ENCODE assay signal across 10 cellular contexts in genomic region chr22:34055525-34056200, GRCh38.
DNase-seq lines count a peak whose midpoint lies in the region; ATAC-seq and TF ChIP-seq lines count a peak whose summit lies in the region.
"Had no signal": no experiment of that assay in that cellular context is flagged by ENCODE, and none has a peak within 500 bp of the region (broad histone marks: within the 10 kb centered on the region; RNA-seq: fewer than 3 reads in every experiment).

No MANE protein-coding gene starts in this region.

- H3K27ac ChIP-seq in heart right ventricle = no peak overlapping the region
- no peak overlapping the region for H3K27ac ChIP-seq in smooth muscle cell (ENCODE audit: low read depth)

- no peaks in the 10 kb centered on the region for H3K4me1 Mint-ChIP-seq in chondrocyte (ENCODE audit: low read depth)
- H3K4me1 Mint-ChIP-seq: activated CD4-positive, alpha-beta T cell treated with anti-CD3 and anti-CD28 coated beads, Interleukin-2, amount 10 ng/mL, durations not matched to agents 7 days and 5 days had no signal

- H2AFZ ChIP-seq in smooth muscle cell (ENCODE audit: low read depth) = no peak overlapping the region

- peaks cover 0 to 25% (median 14%) of the 10 kb centered on the region in 11 donors for H3K9me3 ChIP-seq in heart right ventricle
- no peaks in the 10 kb centered on the region for H3K9me3 ChIP-seq in smooth muscle cell (replicated peaks; ENCODE audit: low read depth)

- no peaks in the 10 kb centered on the region for H4K20me1 ChIP-seq in smooth muscle cell (ENCODE audit: low read depth)

- H3K27ac Mint-ChIP-seq in chondrocyte (ENCODE audit: unreplicated experiment) = no peak overlapping the region
- H3K27ac Mint-ChIP-seq: activated CD4-positive, alpha-beta T cell treated with anti-CD3 and anti-CD28 coated beads, Interleukin-2, amount 10 ng/mL, durations not matched to agents 7 days and 5 days had no signal

- no peak for DNase-seq in heart right ventricle
- no peak for DNase-seq in cardiac septum (ENCODE audit: low spot score)
- DNase-seq in NCI-H1694 treated with DMSO at 0.1 percent for 48 hours (lab: John Stamatoyannopoulos, UW) = peak; percentile 33
- no peak for DNase-seq in chondrocyte (ENCODE audit: low spot score)
- DNase-seq in smooth muscle cell (lab: John Stamatoyannopoulos, UW; ENCODE audit: unreplicated experiment) = no peak
- DNase-seq in AG08396 (ENCODE audit: low spot score) = no peak
- DNase-seq: activated CD4-positive, alpha-beta T cell treated with anti-CD3 and anti-CD28 coated beads, Interleukin-2, amount 10 ng/mL, durations not matched to agents 7 days and 5 days; DMS153 had no signal

- no peaks in the 10 kb centered on the region for H3F3A ChIP-seq in smooth muscle cell (ENCODE audit: low read depth)

- peak in 5 of 9 donors; percentile 11 to 29 (median 20) for TF ChIP-seq CTCF in heart right ventricle (IDR thresholded peaks at IDR 0.05)
- peak; percentile 45 for TF ChIP-seq CTCF in chondrocyte (IDR thresholded peaks at IDR 0.05)
- peak; percentile 18 for TF ChIP-seq CTCF in smooth muscle cell (IDR thresholded peaks at IDR 0.05; ENCODE audit: borderline replicate concordance, insufficient read depth, poor library complexity, severe bottlenecking)

- H3K36me3 ChIP-seq in heart right ventricle = no peaks in the 10 kb centered on the region
- H3K36me3 ChIP-seq in smooth muscle cell (ENCODE audit: low read depth) = no peaks in the 10 kb centered on the region

- H3K4me2 ChIP-seq in smooth muscle cell = no peak overlapping the region

- H3K9ac ChIP-seq in smooth muscle cell (ENCODE audit: low read depth) = no peak overlapping the region

- intact Hi-C loops in heart right ventricle (cut with DNase I) (loop anchor here in 1 of 10 donors (5.0 kb wide), 1 partner anchor 967 kb away; no protein-coding TSS in a partner anchor), cardiac septum (cut with DNase I) (no loop called here)

- H3K4me1 ChIP-seq in heart right ventricle = no peaks in the 10 kb centered on the region
- H3K4me1 ChIP-seq in smooth muscle cell (ENCODE audit: low read depth) = no peaks in the 10 kb centered on the region

- ATAC-seq in heart right ventricle (peak in 1 of 8 donors; percentile 27), HG03108 (IDR thresholded peaks at IDR 0.05; ENCODE audit: unreplicated experiment) (no peak), GM19455 (IDR thresholded peaks at IDR 0.05; ENCODE audit: unreplicated experiment) (no peak)

- no peak overlapping the region for H3K4me3 ChIP-seq in heart right ventricle
- H3K4me3 ChIP-seq in smooth muscle cell = no peak overlapping the region

- peaks cover 16% of the 10 kb centered on the region for H3K9me3 Mint-ChIP-seq in chondrocyte (ENCODE audit: low read depth)

- H3K27me3 ChIP-seq in heart right ventricle (peaks cover 0 to 17% (median 0%) of the 10 kb centered on the region in 7 donors), smooth muscle cell (ENCODE audit: low read depth) (peaks cover 8% of the 10 kb centered on the region)

- H3K4me3 Mint-ChIP-seq in chondrocyte (ENCODE audit: unreplicated experiment) = no peak overlapping the region
- H3K4me3 Mint-ChIP-seq: activated CD4-positive, alpha-beta T cell treated with anti-CD3 and anti-CD28 coated beads, Interleukin-2, amount 10 ng/mL, durations not matched to agents 7 days and 5 days had no signal

- no peaks in the 10 kb centered on the region for H3K27me3 Mint-ChIP-seq in chondrocyte (ENCODE audit: low read depth)
- H3K27me3 Mint-ChIP-seq: activated CD4-positive, alpha-beta T cell treated with anti-CD3 and anti-CD28 coated beads, Interleukin-2, amount 10 ng/mL, durations not matched to agents 7 days and 5 days had no signal

- no peaks in the 10 kb centered on the region for H3K36me3 Mint-ChIP-seq in chondrocyte (ENCODE audit: low read depth)

- 32 to 37% methylated on average over 3 of the region's 3 CpGs for WGBS in heart right ventricle, 2 donors
- WGBS in smooth muscle cell (ENCODE audit: low lambda C conversion rate) = 59% methylated on average over 3 of the region's 3 CpGs

- no peaks in the 10 kb centered on the region for H3K79me2 ChIP-seq in smooth muscle cell (ENCODE audit: low read depth)
